In genomic region chr2:64987963-64988419, GRCh38 we compare ENCODE assay signal across 7 cellular contexts. TPM values are rescaled to one million over a fixed set of nuclear protein-coding genes. Genes with fewer than 3 reads are reported as not detected.
DNase-seq lines count a peak whose midpoint lies in the region; ATAC-seq, FAIRE-seq and TF ChIP-seq lines count a peak whose summit lies in the region.

No MANE protein-coding gene starts in this region.

- no peak for TF ChIP-seq CTCF in colonic mucosa (IDR thresholded peaks at IDR 0.05)
- no peak for TF ChIP-seq CTCF in GM13976 (IDR thresholded peaks at IDR 0.05; ENCODE audit: borderline replicate concordance, control extremely low read depth, extremely low read depth, insufficient read depth, missing control alignments)

- no peak for ATAC-seq in GM21367 (IDR thresholded peaks at IDR 0.05; ENCODE audit: unreplicated experiment)

- no peak for TF ChIP-seq POLR2A in GM12891 (IDR thresholded peaks at IDR 0.05; ENCODE audit: low read depth, low read length)

- H3K27ac ChIP-seq in colonic mucosa: peak overlapping the region; percentile 97

- H3K36me3 ChIP-seq in colonic mucosa (no peaks in the 10 kb centered on the region), mucosa of stomach (ENCODE audit: control insufficient read depth, insufficient read depth, low read length) (no peaks in the 10 kb centered on the region)

- in situ Hi-C loops in GM13976 (cut with MboI; ENCODE audit: low sequenced_read_pairs, unreplicated experiment): no loop called here

- H3K4me3 ChIP-seq in colonic mucosa: peak overlapping the region; percentile 90
- H3K4me3 ChIP-seq in mucosa of stomach (ENCODE audit: low read length): peak overlapping the region; percentile 70

- DNase-seq in GM12891 (ENCODE audit: insufficient read length, low spot score) (no peak), NOMO-1 treated with dmso at 0.1 percent for 144 hours (lab: John Stamatoyannopoulos, UW; ENCODE audit: unreplicated experiment) (peak; percentile 77), colonic mucosa (no peak), hypothalamus (lab: John Stamatoyannopoulos, UW) (no peak), GM13976 (ENCODE audit: low spot score) (no peak)

- H3K9me3 ChIP-seq in colonic mucosa (no peaks in the 10 kb centered on the region), mucosa of stomach (ENCODE audit: control insufficient read depth, low read length) (no peaks in the 10 kb centered on the region)

- intact Hi-C loops in colonic mucosa (cut with DNase I): loop anchor here (5.0 kb wide), 1 partner anchor 54 kb away; no protein-coding TSS in a partner anchor

- H3K27me3 ChIP-seq in colonic mucosa (no peaks in the 10 kb centered on the region), mucosa of stomach (ENCODE audit: control insufficient read depth, insufficient read depth, low read length) (no peaks in the 10 kb centered on the region)

- H3K4me1 ChIP-seq in colonic mucosa (peaks cover 8% of the 10 kb centered on the region), mucosa of stomach (ENCODE audit: control insufficient read depth, insufficient read depth, low read length) (peaks cover 14% of the 10 kb centered on the region)

- H3K9ac ChIP-seq in colonic mucosa (ENCODE audit: low read depth in 2 of 2, low read length in 2 of 2): peak overlapping the region in 1 of 2 donors; percentile 89
- H3K9ac ChIP-seq in mucosa of stomach (ENCODE audit: low read length): peak overlapping the region; percentile 75

- FAIRE-seq in GM12891 (lab: Jason Lieb, UNC): no peak

TF ChIP-seq in GM12891, 5 proteins besides CTCF, POLR2A, EP300 and RAD21:
- TF ChIP-seq POLR2AphosphoS5 (IDR thresholded peaks at IDR 0.05; ENCODE audit: low read depth, low read length): no peak
- TF ChIP-seq PAX5 (IDR thresholded peaks at IDR 0.05; ENCODE audit: insufficient read depth, low read length, severe bottlenecking): no peak
- TF ChIP-seq SPI1 (IDR thresholded peaks at IDR 0.05; ENCODE audit: low read depth, low read length): peak; percentile 58
- TF ChIP-seq TAF1 (IDR thresholded peaks at IDR 0.05; ENCODE audit: low read depth, low read length): 0 out of 2 replicates have a peak, but pooled peaks have one; percentile 46

RNA-seq across cellular contexts. Expression of gene SLC1A4, which starts 1.2 kb away (rescaled TPM):
- 25.7 TPM for polyA plus RNA-seq in GM12891 (2012; ENCODE audit: low read depth, missing spikeins)
- total RNA-seq in colonic mucosa: 10 to 100 TPM; 13.7 to 32.4 TPM
